In genomic region chr22:35016909-35017308, GRCh38 we compare ENCODE assay signal across 10 cellular contexts. TPM values are rescaled to one million over a fixed set of nuclear protein-coding genes. Genes with fewer than 3 reads are reported as not detected.
"Had no signal": no experiment of that assay in that cellular context is flagged by ENCODE, and none has a peak within 500 bp of the region (broad histone marks: within the 10 kb centered on the region; RNA-seq: fewer than 3 reads in every experiment).

No MANE protein-coding gene starts in this region.

- FAIRE-seq: H1, H54, HepG2 had no signal

- H2AFZ ChIP-seq: GM23338 had no signal

- DNase-seq: H9, HCEC 1CT, KG1 had no signal

- H3K4me2 ChIP-seq: GM23338 had no signal

- H3K4me3 ChIP-seq: GM23338 had no signal

- H3K27ac ChIP-seq: HL-60 had no signal

- ATAC-seq: GM23338, HepG2 had no signal

RNA-seq across cellular contexts. Expression of gene ISX, which starts 49.0 kb away (rescaled TPM):
- total RNA-seq: GM23338, H1, H9, HT1080 had no signal
- polyA plus RNA-seq: GM23338, H1, IgD-negative memory B cell had no signal
